9 cellular contexts compared by ENCODE assay signal in genomic region chr16:84806256-84806889, GRCh38. TPM values are rescaled to one million over a fixed set of nuclear protein-coding genes. Genes with fewer than 3 reads are reported as not detected.
DNase-seq lines count a peak whose midpoint lies in the region; ATAC-seq and TF ChIP-seq lines count a peak whose summit lies in the region.
"Had no signal": no experiment of that assay in that cellular context is flagged by ENCODE, and none has a peak within 500 bp of the region (broad histone marks: within the 10 kb centered on the region; RNA-seq: fewer than 3 reads in every experiment).

No MANE protein-coding gene starts in this region.

- H3K4me1 ChIP-seq in smooth muscle cell (ENCODE audit: low read depth): no peaks in the 10 kb centered on the region

- no peak overlapping the region for H3K9ac ChIP-seq in smooth muscle cell (ENCODE audit: low read depth)

- peak overlapping the region; percentile 81 for H3K4me2 ChIP-seq in smooth muscle cell

- DNase-seq in SHP77 (lab: John Stamatoyannopoulos, UW) (peak; percentile 76 to 84), fibroblast of the aortic adventitia (ENCODE audit: low read depth) (peak; percentile 82), smooth muscle cell (lab: John Stamatoyannopoulos, UW; ENCODE audit: unreplicated experiment) (peak; percentile 17), occipital lobe (lab: John Stamatoyannopoulos, UW) (no peak), NCI-H128 (lab: John Stamatoyannopoulos, UW; ENCODE audit: unreplicated experiment) (no peak), NCI-H446 treated with DMSO at 0.1 percent for 48 hours (lab: John Stamatoyannopoulos, UW) (no peak)
- no peak for DNase-seq in stimulated activated CD4-positive, alpha-beta T cell treated with anti-CD3 and anti-CD28 coated beads, Interleukin-2, amount 100 ng/mL, for 24 hours

- H3K36me3 ChIP-seq in smooth muscle cell (ENCODE audit: low read depth): no peaks in the 10 kb centered on the region

- no peaks in the 10 kb centered on the region for H3K9me3 ChIP-seq in smooth muscle cell (replicated peaks; ENCODE audit: low read depth)

- peak overlapping the region; percentile 75 for H3K27ac ChIP-seq in smooth muscle cell (ENCODE audit: low read depth)

- no peaks in the 10 kb centered on the region for H3K79me2 ChIP-seq in smooth muscle cell (ENCODE audit: low read depth)

- H2AFZ ChIP-seq in smooth muscle cell (ENCODE audit: low read depth): no peak overlapping the region

- no peaks in the 10 kb centered on the region for H4K20me1 ChIP-seq in smooth muscle cell (ENCODE audit: low read depth)

- no peak for TF ChIP-seq CTCF in fibroblast of the aortic adventitia (IDR thresholded peaks at IDR 0.05; ENCODE audit: insufficient read depth, low read length)
- no peak for TF ChIP-seq CTCF in smooth muscle cell (IDR thresholded peaks at IDR 0.05; ENCODE audit: borderline replicate concordance, insufficient read depth, poor library complexity, severe bottlenecking)

- H3F3A ChIP-seq in smooth muscle cell (ENCODE audit: low read depth): peaks cover 8% of the 10 kb centered on the region

- H3K4me3 ChIP-seq in fibroblast of the aortic adventitia (ENCODE audit: low read depth, low read length) (no peak overlapping the region), smooth muscle cell (no peak overlapping the region)

- peak; percentile 49 for ATAC-seq in GM21619 (IDR thresholded peaks at IDR 0.05; ENCODE audit: unreplicated experiment)
- ATAC-seq: left colon had no signal

- H3K27me3 ChIP-seq in smooth muscle cell (ENCODE audit: low read depth): no peaks in the 10 kb centered on the region

- 19% methylated on average over 26 of the region's 26 CpGs for WGBS in smooth muscle cell (ENCODE audit: low lambda C conversion rate)

RNA-seq across cellular contexts. Expression of gene CRISPLD2, which starts 13.4 kb away (rescaled TPM):
- total RNA-seq in fibroblast of the aortic adventitia (ENCODE audit: low replicate concordance) (0.99 and 29.3 TPM in 2 replicates), smooth muscle cell (63.1 and 104 TPM in 2 replicates), occipital lobe (2.7 TPM)
- 79.7 and 105 TPM in 2 replicates for polyA plus RNA-seq in smooth muscle cell

Comparison
In these comparisons a context has a peak if more than half of its experiments do, and no peak if none do; other contexts are left out.
1. DNase-seq: peak in SHP77 (2 of 2), fibroblast of the aortic adventitia (single experiment) and smooth muscle cell (single experiment); none in occipital lobe (single experiment), NCI-H128 (single experiment), NCI-H446 treated with DMSO at 0.1 percent for 48 hours (single experiment) and stimulated activated CD4-positive, alpha-beta T cell treated with anti-CD3 and anti-CD28 coated beads, Interleukin-2, amount 100 ng/mL, for 24 hours (0 of 2).